In the genomic region with DNA sequence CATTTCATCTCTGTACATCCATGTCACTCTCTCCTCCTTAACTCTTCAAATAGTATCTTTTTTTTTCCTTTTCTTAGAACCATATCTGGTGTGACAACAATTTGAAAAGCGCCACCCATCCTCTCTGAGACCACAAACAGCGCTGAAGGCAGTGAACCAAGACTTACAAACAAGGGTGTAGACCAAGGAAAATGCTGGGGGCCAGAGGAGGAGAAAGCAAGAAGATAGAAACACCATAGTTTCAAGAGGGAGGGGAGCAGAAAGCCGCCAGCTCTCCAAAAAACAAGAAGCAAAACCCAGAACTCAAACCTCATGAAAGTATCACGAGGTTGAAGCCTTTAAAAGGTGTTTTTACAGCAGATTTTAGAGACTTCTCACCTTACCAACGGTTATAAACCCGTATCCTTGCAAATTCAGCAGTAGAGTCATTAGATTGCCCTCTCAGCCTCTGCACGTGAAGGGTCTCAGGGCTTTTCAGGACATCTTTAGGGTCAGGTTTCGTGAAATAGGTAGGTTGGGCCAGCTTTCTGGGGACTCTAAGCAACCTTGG, we compare ENCODE assay signal across 8 cellular contexts. TPM values are rescaled to one million over a fixed set of nuclear protein-coding genes. Genes with fewer than 3 reads are reported as not detected.
DNase-seq lines count a peak whose midpoint lies in the region; ATAC-seq, FAIRE-seq and TF ChIP-seq lines count a peak whose summit lies in the region.

No MANE protein-coding gene starts in this region.

- TF ChIP-seq POLR2A in H54 (IDR thresholded peaks at IDR 0.05; ENCODE audit: low read depth, low read length): no peak

- peak overlapping the region; percentile 81 for H3K4me3 Mint-ChIP-seq in natural killer cell treated with Interleukin-12 subunit alpha and Interleukin-12 subunit beta and Interleukin-15 and Interleukin-18, amount 100 ng/mL, for 72 hours

- peaks cover 68 to 78% of the 10 kb centered on the region in 2 donors for H3K4me1 Mint-ChIP-seq in natural killer cell treated with Interleukin-12 subunit alpha and Interleukin-12 subunit beta and Interleukin-15 and Interleukin-18, amount 100 ng/mL, for 72 hours (ENCODE audit: low read depth in 2 of 2)

- H3K27ac Mint-ChIP-seq in natural killer cell treated with Interleukin-12 subunit alpha and Interleukin-12 subunit beta and Interleukin-15 and Interleukin-18, amount 100 ng/mL, for 72 hours: peak overlapping the region; percentile 89 to 92

- H3K27me3 Mint-ChIP-seq in natural killer cell treated with Interleukin-12 subunit alpha and Interleukin-12 subunit beta and Interleukin-15 and Interleukin-18, amount 100 ng/mL, for 72 hours: no peaks in the 10 kb centered on the region

- ATAC-seq in HG02623 (IDR thresholded peaks at IDR 0.05; ENCODE audit: unreplicated experiment): peak; percentile 87
- ATAC-seq in natural killer cell treated with Interleukin-12 subunit alpha and Interleukin-12 subunit beta and Interleukin-15 and Interleukin-18, amount 100 ng/mL, for 72 hours: peak in 1 of 2 donors; percentile 54

- peaks cover 10% of the 10 kb centered on the region for H3K9me3 Mint-ChIP-seq in natural killer cell treated with Interleukin-12 subunit alpha and Interleukin-12 subunit beta and Interleukin-15 and Interleukin-18, amount 100 ng/mL, for 72 hours

- peaks cover 13% of the 10 kb centered on the region for H3K36me3 Mint-ChIP-seq in natural killer cell treated with Interleukin-12 subunit alpha and Interleukin-12 subunit beta and Interleukin-15 and Interleukin-18, amount 100 ng/mL, for 72 hours

- DNase-seq in NCI-H187 treated with DMSO at 0.1 percent for 48 hours (lab: John Stamatoyannopoulos, UW) (peak; percentile 32), NCI-H187 (lab: John Stamatoyannopoulos, UW) (no peak), NOMO-1 treated with DMSO at 0.1 percent for 48 hours (lab: John Stamatoyannopoulos, UW; ENCODE audit: unreplicated experiment) (peak; percentile 21), islet precursor cell (no peak), H54 (ENCODE audit: insufficient read length, low spot score) (no peak), hippocampal formation (lab: John Stamatoyannopoulos, UW) (no peak)
- DNase-seq in natural killer cell treated with Interleukin-12 subunit alpha and Interleukin-12 subunit beta and Interleukin-15 and Interleukin-18, amount 100 ng/mL, for 72 hours (ENCODE audit: low spot score): no peak

- no peak for FAIRE-seq in H54 (lab: Jason Lieb, UNC)

RNA-seq across cellular contexts. Expression of a gene that starts 13.3 kb away (rescaled TPM):
- total RNA-seq in natural killer cell treated with Interleukin-12 subunit alpha and Interleukin-12 subunit beta and Interleukin-15 and Interleukin-18, amount 100 ng/mL, for 72 hours: 10 to 100 TPM; 58.7 to 88.4 TPM

Comparison
In these comparisons a context has a peak if more than half of its experiments do, and no peak if none do; other contexts are left out.
1. DNase-seq: peak in NCI-H187 treated with DMSO at 0.1 percent for 48 hours (single experiment) and NOMO-1 treated with DMSO at 0.1 percent for 48 hours (single experiment); none in NCI-H187 (0 of 2), natural killer cell treated with Interleukin-12 subunit alpha and Interleukin-12 subunit beta and Interleukin-15 and Interleukin-18, amount 100 ng/mL, for 72 hours (single experiment), islet precursor cell (single experiment), H54 (single experiment) and hippocampal formation (0 of 2).